Comparison of ENCODE assay signal across 11 cellular contexts in genomic region chr6:119446623-119447008, GRCh38.
A peak's percentile ranks its signal among the peaks of the same experiment; 100 is the strongest.
DNase-seq lines count a peak whose midpoint lies in the region; ATAC-seq and TF ChIP-seq lines count a peak whose summit lies in the region.
"Had no signal": no experiment of that assay in that cellular context is flagged by ENCODE, and none has a peak within 500 bp of the region (broad histone marks: within the 10 kb centered on the region; RNA-seq: fewer than 3 reads in every experiment).

No MANE protein-coding gene starts in this region.

- no peak overlapping the region for H4K5ac ChIP-seq in H9 (ENCODE audit: insufficient read length, low read depth, low read length)

- H2BK120ac ChIP-seq in H9 (ENCODE audit: low read depth, low read length, poor library complexity, severe bottlenecking): no peak overlapping the region

- DNase-seq in AG20443 (ENCODE audit: low spot score): peak; percentile 45
- peak; percentile 41 for DNase-seq in MG63
- no peak for DNase-seq in H9
- DNase-seq: activated CD4-positive, alpha-beta memory T cell treated with anti-CD3 and anti-CD28 coated beads, Interleukin-2, amount 10 ng/mL, durations not matched to agents 7 days and 5 days; DMS 273 treated with DMSO at 0.1 percent for 48 hours; effector CD8-positive, alpha-beta T cell had no signal

- H3K27me3 Mint-ChIP-seq in nephron (ENCODE audit: low read depth) (no peaks in the 10 kb centered on the region), H9 (ENCODE audit: low read depth) (no peaks in the 10 kb centered on the region)

- H2BK15ac ChIP-seq in H9 (ENCODE audit: low read depth, low read length): no peak overlapping the region

- no peak overlapping the region for H2BK20ac ChIP-seq in H9 (ENCODE audit: low read depth, low read length, poor library complexity, severe bottlenecking)

- H3K56ac ChIP-seq in H9 (ENCODE audit: insufficient read length, low read depth, low read length): no peak overlapping the region

- H3K27ac ChIP-seq in H9 (ENCODE audit: insufficient read length, low read depth, low read length): no peak overlapping the region

- no peak overlapping the region for H3K4me2 ChIP-seq in H9 (ENCODE audit: insufficient read depth, insufficient read length, low read length)

- H3K9ac ChIP-seq in H9 (ENCODE audit: extremely low read depth, insufficient read length, low read length): no peak overlapping the region

- peak overlapping the region; percentile 9 to 53 (median 19) for H3K27ac Mint-ChIP-seq in nephron
- H3K27ac Mint-ChIP-seq in H9: no peak overlapping the region; a peak in 1 of 7 replicates
- H3K27ac Mint-ChIP-seq: activated CD4-positive, alpha-beta memory T cell treated with anti-CD3 and anti-CD28 coated beads, Interleukin-2, amount 10 ng/mL, durations not matched to agents 7 days and 5 days had no signal

- H3K9me3 ChIP-seq in MG63 (no peaks in the 10 kb centered on the region), H9 (ENCODE audit: control insufficient read depth, low read depth, low read length) (no peaks in the 10 kb centered on the region)

- H3K27me3 ChIP-seq in MG63 (no peaks in the 10 kb centered on the region), H9 (ENCODE audit: insufficient read depth, low read length) (no peaks in the 10 kb centered on the region)

- no peaks in the 10 kb centered on the region for H3K79me1 ChIP-seq in H9 (ENCODE audit: insufficient read depth, low read depth, low read length, poor library complexity, severe bottlenecking)

- no peak overlapping the region for H2AFZ ChIP-seq in H9 (ENCODE audit: low read length)

- no peak overlapping the region for H3K4me3 ChIP-seq in MG63

- H3K4me1 Mint-ChIP-seq in nephron: peaks cover 15% of the 10 kb centered on the region
- peaks cover 10% of the 10 kb centered on the region in 2 experiments for H3K4me1 Mint-ChIP-seq in H9

- H3K36me3 Mint-ChIP-seq in nephron (ENCODE audit: low read depth): no peaks in the 10 kb centered on the region
- peaks cover 0 to 2% (median 0%) of the 10 kb centered on the region in 3 experiments; a peak in 2 of 7 replicates for H3K36me3 Mint-ChIP-seq in H9 (ENCODE audit: insufficient read depth in 1 of 3, low read depth in 3 of 3)

- peaks cover 3% of the 10 kb centered on the region; the same call in 1 of the 2 replicates for H3K4me1 ChIP-seq in H9 (ENCODE audit: insufficient read depth, low read length)

- H3K4me3 Mint-ChIP-seq in nephron (no peak overlapping the region), H9 (no peak overlapping the region)
- H3K4me3 Mint-ChIP-seq: activated CD4-positive, alpha-beta memory T cell treated with anti-CD3 and anti-CD28 coated beads, Interleukin-2, amount 10 ng/mL, durations not matched to agents 7 days and 5 days had no signal

- no peak overlapping the region for H2BK5ac ChIP-seq in H9 (ENCODE audit: insufficient read length, low read length)

- no peak overlapping the region for H4K8ac ChIP-seq in H9 (replicated peaks; ENCODE audit: insufficient read length, low read depth, low read length)

- no peak for TF ChIP-seq CTCF in nephron (IDR thresholded peaks at IDR 0.05; ENCODE audit: unreplicated experiment in 3 of 3)
- TF ChIP-seq CTCF in H9 (conservative IDR thresholded peaks at IDR 0.05): no peak

- H3K36me3 ChIP-seq in MG63: no peaks in the 10 kb centered on the region

- no peak overlapping the region for H2AK5ac ChIP-seq in H9 (ENCODE audit: insufficient read length, low read length)

- no peak overlapping the region for H3K18ac ChIP-seq in H9 (ENCODE audit: insufficient read length, low read depth, low read length)

- no peaks in the 10 kb centered on the region for H3K79me2 ChIP-seq in H9 (ENCODE audit: insufficient read depth, low read length)

- H3K23me2 ChIP-seq in H9 (ENCODE audit: insufficient read length, low read depth, low read length, poor library complexity, severe bottlenecking): no peaks in the 10 kb centered on the region

- no peak overlapping the region for H3T11ph ChIP-seq in H9 (ENCODE audit: low read length)

- H3K9me3 Mint-ChIP-seq in nephron (peaks cover 3% of the 10 kb centered on the region), H9 (peaks cover 0 to 6% of the 10 kb centered on the region in 2 experiments; a peak in 4 of 5 replicates)

- no peaks in the 10 kb centered on the region for H4K20me1 ChIP-seq in H9 (ENCODE audit: control insufficient read depth, insufficient read depth, insufficient read length)

- ATAC-seq in esophagus mucosa (peak; percentile 20), HG02885 (IDR thresholded peaks at IDR 0.05; ENCODE audit: poor library complexity, unreplicated experiment) (no peak), HG03354 (IDR thresholded peaks at IDR 0.05; ENCODE audit: poor library complexity, severe bottlenecking, unreplicated experiment) (no peak), GM18511 (IDR thresholded peaks at IDR 0.05; ENCODE audit: unreplicated experiment) (no peak)

- no peak overlapping the region for H2BK12ac ChIP-seq in H9 (ENCODE audit: insufficient read length, low read depth, low read length)

- no peak overlapping the region for H3K4ac ChIP-seq in H9 (ENCODE audit: low read depth, low read length)

- WGBS in H9 (ENCODE audit: extremely low coverage, insufficient read length, low lambda C conversion rate): no CpG with 5 or more reads among the region's 2 CpGs

- no peak overlapping the region for H3K23ac ChIP-seq in H9 (ENCODE audit: insufficient read length, low read depth, low read length)

- H4K91ac ChIP-seq in H9 (ENCODE audit: insufficient read length, low read depth, low read length): no peak overlapping the region

- H3K14ac ChIP-seq in H9 (ENCODE audit: insufficient read depth, low read length): no peak overlapping the region

Comparison
In these comparisons a context has a peak if more than half of its experiments do, and no peak if none do; other contexts are left out.
1. H3K27ac Mint-ChIP-seq: peak in nephron (3 of 3); none in H9 (0 of 3).